ENCODE assay signal across 1 cellular context in the genomic region with DNA sequence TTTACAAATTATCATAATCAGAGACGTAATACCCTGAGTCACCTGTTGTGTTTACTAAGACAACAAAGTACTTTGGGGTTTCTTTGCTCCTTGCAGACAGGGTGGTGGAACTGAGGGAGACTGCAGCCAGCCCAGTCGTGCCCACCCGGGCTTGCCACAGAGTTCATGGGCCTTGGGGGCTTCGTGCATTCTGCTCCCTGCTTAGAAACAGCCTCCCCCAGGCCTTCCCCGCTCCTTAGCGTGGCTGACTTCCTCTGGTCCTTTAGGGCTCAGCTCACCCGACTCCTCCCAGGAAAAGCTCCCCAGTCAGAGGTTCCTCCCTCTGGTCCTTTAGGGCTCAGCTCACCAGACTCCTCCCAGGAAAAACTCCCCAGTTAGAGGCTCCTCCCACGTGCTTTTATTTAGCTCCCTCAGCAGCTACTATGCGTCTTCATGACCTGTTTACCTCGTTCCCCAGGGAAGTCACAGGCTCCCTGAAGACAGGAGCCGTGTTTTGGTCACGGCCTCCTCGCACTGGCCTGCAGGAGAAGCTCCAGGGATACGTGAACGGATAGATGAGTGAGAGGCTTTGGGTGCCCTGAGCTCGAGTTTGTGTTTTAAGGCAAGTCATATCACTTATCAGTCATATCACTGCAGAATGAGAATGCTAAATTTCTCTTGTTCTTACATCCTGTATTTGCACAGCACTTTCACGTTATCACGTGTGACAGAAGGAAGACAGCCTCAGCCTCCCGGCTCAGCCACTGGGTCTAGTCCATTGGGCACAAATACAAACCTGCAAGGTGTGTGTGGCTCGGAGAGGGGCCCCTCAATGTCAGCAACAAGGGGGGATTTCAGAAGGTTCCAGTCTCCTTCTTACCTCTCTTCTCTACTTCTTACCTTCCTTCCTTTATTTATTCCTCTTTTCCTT.
A peak's percentile ranks its signal among the peaks of the same experiment; 100 is the strongest.
TF ChIP-seq lines count a peak whose summit lies in the region.

No MANE protein-coding gene starts in this region.

TF ChIP-seq in K562, 482 proteins besides CTCF, POLR2A, EP300 and RAD21 (continued from another document and continues in another):
- TF ChIP-seq ZFP30 (CRISPR knock-in tag; IDR thresholded peaks at IDR 0.05; ENCODE audit: borderline replicate concordance): no peak
- TF ChIP-seq, protein P1, sequence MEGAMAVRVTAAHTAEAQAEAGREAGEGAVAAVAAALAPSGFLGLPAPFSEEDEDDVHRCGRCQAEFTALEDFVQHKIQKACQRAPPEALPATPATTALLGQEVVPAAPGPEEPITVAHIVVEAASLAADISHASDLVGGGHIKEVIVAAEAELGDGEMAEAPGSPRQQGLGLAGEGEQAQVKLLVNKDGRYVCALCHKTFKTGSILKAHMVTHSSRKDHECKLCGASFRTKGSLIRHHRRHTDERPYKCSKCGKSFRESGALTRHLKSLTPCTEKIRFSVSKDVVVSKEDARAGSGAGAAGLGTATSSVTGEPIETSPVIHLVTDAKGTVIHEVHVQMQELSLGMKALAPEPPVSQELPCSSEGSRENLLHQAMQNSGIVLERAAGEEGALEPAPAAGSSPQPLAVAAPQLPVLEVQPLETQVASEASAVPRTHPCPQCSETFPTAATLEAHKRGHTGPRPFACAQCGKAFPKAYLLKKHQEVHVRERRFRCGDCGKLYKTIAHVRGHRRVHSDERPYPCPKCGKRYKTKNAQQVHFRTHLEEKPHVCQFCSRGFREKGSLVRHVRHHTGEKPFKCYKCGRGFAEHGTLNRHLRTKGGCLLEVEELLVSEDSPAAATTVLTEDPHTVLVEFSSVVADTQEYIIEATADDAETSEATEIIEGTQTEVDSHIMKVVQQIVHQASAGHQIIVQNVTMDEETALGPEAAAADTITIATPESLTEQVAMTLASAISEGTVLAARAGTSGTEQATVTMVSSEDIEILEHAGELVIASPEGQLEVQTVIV (CRISPR knock-in tag; IDR thresholded peaks at IDR 0.05; ENCODE audit: borderline replicate concordance): no peak
- TF ChIP-seq BCL6 (CRISPR knock-in tag; IDR thresholded peaks at IDR 0.05): no peak
- TF ChIP-seq KDM1A (IDR thresholded peaks at IDR 0.05): peak; percentile 74 to 85
- no peak for TF ChIP-seq NR3C1 (CRISPR knock-in tag; IDR thresholded peaks at IDR 0.05)
- no peak for TF ChIP-seq SRSF3 (IDR thresholded peaks at IDR 0.05; ENCODE audit: insufficient read depth, low read length)
- TF ChIP-seq PTTG1 (tag; IDR thresholded peaks at IDR 0.05; ENCODE audit: low read depth): no peak
- no peak; the same call in 1 of the 2 replicates for TF ChIP-seq EHMT2 (IDR thresholded peaks at IDR 0.05)
- no peak for TF ChIP-seq ZNF764 (CRISPR knock-in tag; IDR thresholded peaks at IDR 0.05; ENCODE audit: low read depth)
- TF ChIP-seq, protein P2, sequence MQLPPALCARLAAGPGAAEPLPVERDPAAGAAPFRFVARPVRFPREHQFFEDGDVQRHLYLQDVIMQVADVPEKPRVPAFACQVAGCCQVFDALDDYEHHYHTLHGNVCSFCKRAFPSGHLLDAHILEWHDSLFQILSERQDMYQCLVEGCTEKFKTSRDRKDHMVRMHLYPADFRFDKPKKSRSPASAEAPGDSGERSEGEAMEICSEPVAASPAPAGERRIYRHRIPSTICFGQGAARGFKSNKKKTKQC (CRISPR knock-in tag; IDR thresholded peaks at IDR 0.05): no peak
- TF ChIP-seq ELF4 (CRISPR knock-in tag; IDR thresholded peaks at IDR 0.05): 0 out of 2 replicates have a peak, but pooled peaks have one; percentile 5
- no peak for TF ChIP-seq RBM15 (IDR thresholded peaks at IDR 0.05; ENCODE audit: insufficient read depth, low read length)
- no peak for TF ChIP-seq HNRNPLL (IDR thresholded peaks at IDR 0.05; ENCODE audit: low read depth, low read length, poor library complexity, severe bottlenecking)
- TF ChIP-seq, protein P3, sequence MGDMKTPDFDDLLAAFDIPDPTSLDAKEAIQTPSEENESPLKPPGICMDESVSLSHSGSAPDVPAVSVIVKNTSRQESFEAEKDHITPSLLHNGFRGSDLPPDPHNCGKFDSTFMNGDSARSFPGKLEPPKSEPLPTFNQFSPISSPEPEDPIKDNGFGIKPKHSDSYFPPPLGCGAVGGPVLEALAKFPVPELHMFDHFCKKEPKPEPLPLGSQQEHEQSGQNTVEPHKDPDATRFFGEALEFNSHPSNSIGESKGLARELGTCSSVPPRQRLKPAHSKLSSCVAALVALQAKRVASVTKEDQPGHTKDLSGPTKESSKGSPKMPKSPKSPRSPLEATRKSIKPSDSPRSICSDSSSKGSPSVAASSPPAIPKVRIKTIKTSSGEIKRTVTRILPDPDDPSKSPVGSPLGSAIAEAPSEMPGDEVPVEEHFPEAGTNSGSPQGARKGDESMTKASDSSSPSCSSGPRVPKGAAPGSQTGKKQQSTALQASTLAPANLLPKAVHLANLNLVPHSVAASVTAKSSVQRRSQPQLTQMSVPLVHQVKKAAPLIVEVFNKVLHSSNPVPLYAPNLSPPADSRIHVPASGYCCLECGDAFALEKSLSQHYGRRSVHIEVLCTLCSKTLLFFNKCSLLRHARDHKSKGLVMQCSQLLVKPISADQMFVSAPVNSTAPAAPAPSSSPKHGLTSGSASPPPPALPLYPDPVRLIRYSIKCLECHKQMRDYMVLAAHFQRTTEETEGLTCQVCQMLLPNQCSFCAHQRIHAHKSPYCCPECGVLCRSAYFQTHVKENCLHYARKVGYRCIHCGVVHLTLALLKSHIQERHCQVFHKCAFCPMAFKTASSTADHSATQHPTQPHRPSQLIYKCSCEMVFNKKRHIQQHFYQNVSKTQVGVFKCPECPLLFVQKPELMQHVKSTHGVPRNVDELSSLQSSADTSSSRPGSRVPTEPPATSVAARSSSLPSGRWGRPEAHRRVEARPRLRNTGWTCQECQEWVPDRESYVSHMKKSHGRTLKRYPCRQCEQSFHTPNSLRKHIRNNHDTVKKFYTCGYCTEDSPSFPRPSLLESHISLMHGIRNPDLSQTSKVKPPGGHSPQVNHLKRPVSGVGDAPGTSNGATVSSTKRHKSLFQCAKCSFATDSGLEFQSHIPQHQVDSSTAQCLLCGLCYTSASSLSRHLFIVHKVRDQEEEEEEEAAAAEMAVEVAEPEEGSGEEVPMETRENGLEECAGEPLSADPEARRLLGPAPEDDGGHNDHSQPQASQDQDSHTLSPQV (IDR thresholded peaks at IDR 0.05): peak; percentile 69
- 0 out of 2 replicates have a peak, but pooled peaks have one; percentile 4 for TF ChIP-seq CBX5 (IDR thresholded peaks at IDR 0.05; ENCODE audit: borderline replicate concordance, low read depth)
- no peak for TF ChIP-seq CEBPB (tag; IDR thresholded peaks at IDR 0.05)
- TF ChIP-seq PTRF (tag; IDR thresholded peaks at IDR 0.05): no peak
- TF ChIP-seq, protein P4, sequence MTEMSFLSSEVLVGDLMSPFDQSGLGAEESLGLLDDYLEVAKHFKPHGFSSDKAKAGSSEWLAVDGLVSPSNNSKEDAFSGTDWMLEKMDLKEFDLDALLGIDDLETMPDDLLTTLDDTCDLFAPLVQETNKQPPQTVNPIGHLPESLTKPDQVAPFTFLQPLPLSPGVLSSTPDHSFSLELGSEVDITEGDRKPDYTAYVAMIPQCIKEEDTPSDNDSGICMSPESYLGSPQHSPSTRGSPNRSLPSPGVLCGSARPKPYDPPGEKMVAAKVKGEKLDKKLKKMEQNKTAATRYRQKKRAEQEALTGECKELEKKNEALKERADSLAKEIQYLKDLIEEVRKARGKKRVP (CRISPR knock-in tag; IDR thresholded peaks at IDR 0.05): no peak
- TF ChIP-seq ZNF3 (CRISPR knock-in tag; IDR thresholded peaks at IDR 0.05): no peak
- no peak for TF ChIP-seq ZNF668 (CRISPR knock-in tag; IDR thresholded peaks at IDR 0.05)
- TF ChIP-seq ATF1 (CRISPR knock-in tag; IDR thresholded peaks at IDR 0.05): no peak
- TF ChIP-seq ATF1 (tag; IDR thresholded peaks at IDR 0.05): peak; percentile 68
- no peak for TF ChIP-seq ARHGAP35 (IDR thresholded peaks at IDR 0.05; ENCODE audit: partially characterized antibody)
- TF ChIP-seq, protein P5, sequence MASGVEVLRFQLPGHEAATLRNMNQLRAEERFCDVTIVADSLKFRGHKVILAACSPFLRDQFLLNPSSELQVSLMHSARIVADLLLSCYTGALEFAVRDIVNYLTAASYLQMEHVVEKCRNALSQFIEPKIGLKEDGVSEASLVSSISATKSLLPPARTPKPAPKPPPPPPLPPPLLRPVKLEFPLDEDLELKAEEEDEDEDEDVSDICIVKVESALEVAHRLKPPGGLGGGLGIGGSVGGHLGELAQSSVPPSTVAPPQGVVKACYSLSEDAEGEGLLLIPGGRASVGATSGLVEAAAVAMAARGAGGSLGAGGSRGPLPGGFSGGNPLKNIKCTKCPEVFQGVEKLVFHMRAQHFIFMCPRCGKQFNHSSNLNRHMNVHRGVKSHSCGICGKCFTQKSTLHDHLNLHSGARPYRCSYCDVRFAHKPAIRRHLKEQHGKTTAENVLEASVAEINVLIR (CRISPR knock-in tag; IDR thresholded peaks at IDR 0.05): peak; percentile 13; the same call in 1 of the 2 replicates
- TF ChIP-seq, protein P6, sequence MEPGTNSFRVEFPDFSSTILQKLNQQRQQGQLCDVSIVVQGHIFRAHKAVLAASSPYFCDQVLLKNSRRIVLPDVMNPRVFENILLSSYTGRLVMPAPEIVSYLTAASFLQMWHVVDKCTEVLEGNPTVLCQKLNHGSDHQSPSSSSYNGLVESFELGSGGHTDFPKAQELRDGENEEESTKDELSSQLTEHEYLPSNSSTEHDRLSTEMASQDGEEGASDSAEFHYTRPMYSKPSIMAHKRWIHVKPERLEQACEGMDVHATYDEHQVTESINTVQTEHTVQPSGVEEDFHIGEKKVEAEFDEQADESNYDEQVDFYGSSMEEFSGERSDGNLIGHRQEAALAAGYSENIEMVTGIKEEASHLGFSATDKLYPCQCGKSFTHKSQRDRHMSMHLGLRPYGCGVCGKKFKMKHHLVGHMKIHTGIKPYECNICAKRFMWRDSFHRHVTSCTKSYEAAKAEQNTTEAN (CRISPR knock-in tag; IDR thresholded peaks at IDR 0.05): no peak
- TF ChIP-seq NBN (IDR thresholded peaks at IDR 0.05; ENCODE audit: low read depth): peak; percentile 96
- TF ChIP-seq CBFA2T2 (conservative IDR thresholded peaks at IDR 0.05): peak; percentile 62
- TF ChIP-seq SAFB (IDR thresholded peaks at IDR 0.05; ENCODE audit: borderline replicate concordance, low read depth, low read length): no peak
- TF ChIP-seq ZC3H8 (IDR thresholded peaks at IDR 0.05): no peak
- TF ChIP-seq, protein P7, sequence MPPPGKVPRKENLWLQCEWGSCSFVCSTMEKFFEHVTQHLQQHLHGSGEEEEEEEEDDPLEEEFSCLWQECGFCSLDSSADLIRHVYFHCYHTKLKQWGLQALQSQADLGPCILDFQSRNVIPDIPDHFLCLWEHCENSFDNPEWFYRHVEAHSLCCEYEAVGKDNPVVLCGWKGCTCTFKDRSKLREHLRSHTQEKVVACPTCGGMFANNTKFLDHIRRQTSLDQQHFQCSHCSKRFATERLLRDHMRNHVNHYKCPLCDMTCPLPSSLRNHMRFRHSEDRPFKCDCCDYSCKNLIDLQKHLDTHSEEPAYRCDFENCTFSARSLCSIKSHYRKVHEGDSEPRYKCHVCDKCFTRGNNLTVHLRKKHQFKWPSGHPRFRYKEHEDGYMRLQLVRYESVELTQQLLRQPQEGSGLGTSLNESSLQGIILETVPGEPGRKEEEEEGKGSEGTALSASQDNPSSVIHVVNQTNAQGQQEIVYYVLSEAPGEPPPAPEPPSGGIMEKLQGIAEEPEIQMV (tag; conservative IDR thresholded peaks at IDR 0.05; ENCODE audit: low read depth): no peak
- no peak for TF ChIP-seq KLF16 (IDR thresholded peaks at IDR 0.05)
- TF ChIP-seq, protein P8, sequence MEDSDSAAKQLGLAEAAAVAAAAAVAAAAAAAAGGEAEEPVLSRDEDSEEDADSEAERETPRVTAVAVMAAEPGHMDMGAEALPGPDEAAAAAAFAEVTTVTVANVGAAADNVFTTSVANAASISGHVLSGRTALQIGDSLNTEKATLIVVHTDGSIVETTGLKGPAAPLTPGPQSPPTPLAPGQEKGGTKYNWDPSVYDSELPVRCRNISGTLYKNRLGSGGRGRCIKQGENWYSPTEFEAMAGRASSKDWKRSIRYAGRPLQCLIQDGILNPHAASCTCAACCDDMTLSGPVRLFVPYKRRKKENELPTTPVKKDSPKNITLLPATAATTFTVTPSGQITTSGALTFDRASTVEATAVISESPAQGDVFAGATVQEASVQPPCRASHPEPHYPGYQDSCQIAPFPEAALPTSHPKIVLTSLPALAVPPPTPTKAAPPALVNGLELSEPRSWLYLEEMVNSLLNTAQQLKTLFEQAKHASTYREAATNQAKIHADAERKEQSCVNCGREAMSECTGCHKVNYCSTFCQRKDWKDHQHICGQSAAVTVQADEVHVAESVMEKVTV (CRISPR knock-in tag; IDR thresholded peaks at IDR 0.05): no peak
- TF ChIP-seq SREBF1 (IDR thresholded peaks at IDR 0.05; ENCODE audit: borderline replicate concordance, low read depth, low read length): no peak
- TF ChIP-seq, protein P9, sequence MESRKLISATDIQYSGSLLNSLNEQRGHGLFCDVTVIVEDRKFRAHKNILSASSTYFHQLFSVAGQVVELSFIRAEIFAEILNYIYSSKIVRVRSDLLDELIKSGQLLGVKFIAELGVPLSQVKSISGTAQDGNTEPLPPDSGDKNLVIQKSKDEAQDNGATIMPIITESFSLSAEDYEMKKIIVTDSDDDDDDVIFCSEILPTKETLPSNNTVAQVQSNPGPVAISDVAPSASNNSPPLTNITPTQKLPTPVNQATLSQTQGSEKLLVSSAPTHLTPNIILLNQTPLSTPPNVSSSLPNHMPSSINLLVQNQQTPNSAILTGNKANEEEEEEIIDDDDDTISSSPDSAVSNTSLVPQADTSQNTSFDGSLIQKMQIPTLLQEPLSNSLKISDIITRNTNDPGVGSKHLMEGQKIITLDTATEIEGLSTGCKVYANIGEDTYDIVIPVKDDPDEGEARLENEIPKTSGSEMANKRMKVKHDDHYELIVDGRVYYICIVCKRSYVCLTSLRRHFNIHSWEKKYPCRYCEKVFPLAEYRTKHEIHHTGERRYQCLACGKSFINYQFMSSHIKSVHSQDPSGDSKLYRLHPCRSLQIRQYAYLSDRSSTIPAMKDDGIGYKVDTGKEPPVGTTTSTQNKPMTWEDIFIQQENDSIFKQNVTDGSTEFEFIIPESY (CRISPR knock-in tag; IDR thresholded peaks at IDR 0.05): peak; percentile 65
- TF ChIP-seq KLF6 (CRISPR knock-in tag; IDR thresholded peaks at IDR 0.05; ENCODE audit: borderline replicate concordance): no peak
- TF ChIP-seq TBL1XR1 (IDR thresholded peaks at IDR 0.05; ENCODE audit: low read length in 2 of 2): peak; percentile 19 to 50; a peak in 1 of 4 replicates
- no peak for TF ChIP-seq ZNF134 (CRISPR knock-in tag; conservative IDR thresholded peaks at IDR 0.05)
- no peak; the same call in 1 of the 2 replicates for TF ChIP-seq EGR1 (conservative IDR thresholded peaks at IDR 0.05)
- TF ChIP-seq ZNF408 (CRISPR knock-in tag; IDR thresholded peaks at IDR 0.05; ENCODE audit: low read depth): no peak
- TF ChIP-seq PPARD (CRISPR knock-in tag; IDR thresholded peaks at IDR 0.05): no peak
- peak; percentile 85; the same call in 1 of the 2 replicates for TF ChIP-seq GATAD2B (IDR thresholded peaks at IDR 0.05; ENCODE audit: borderline replicate concordance)
